8 cellular contexts compared by ENCODE assay signal in genomic region chr19:1249990-1250298, GRCh38. TPM values are rescaled to one million over a fixed set of nuclear protein-coding genes. Genes with fewer than 3 reads are reported as not detected.
DNase-seq lines count a peak whose midpoint lies in the region; ATAC-seq and TF ChIP-seq lines count a peak whose summit lies in the region.

No MANE protein-coding gene starts in this region.

- H3K27me3 ChIP-seq in IMR-90 (ENCODE audit: control insufficient read depth, insufficient read depth, low read length) (no peaks in the 10 kb centered on the region), muscle layer of colon (ENCODE audit: control insufficient read depth in 1 of 2, insufficient read depth in 2 of 2, low read length in 2 of 2) (no peaks in the 10 kb centered on the region)

- H3K27ac ChIP-seq in IMR-90 (ENCODE audit: insufficient read depth, low read length): peak overlapping the region; percentile 82
- H3K27ac ChIP-seq in muscle layer of colon (ENCODE audit: low read depth, low read length): peak overlapping the region; percentile 79

- no peaks in the 10 kb centered on the region for H3K9me3 Mint-ChIP-seq in central memory CD8-positive, alpha-beta T cell

- H4K20me1 ChIP-seq in IMR-90 (ENCODE audit: insufficient read depth, low read length): peaks cover 64% of the 10 kb centered on the region

- H3K4me3 ChIP-seq in AG04449 (ENCODE audit: low read depth, low read length) (peak overlapping the region; percentile 82), IMR-90 (ENCODE audit: insufficient read depth, low read depth, low read length) (peak overlapping the region; percentile 94), muscle layer of colon (ENCODE audit: low read depth in 1 of 2, low read length in 2 of 2) (peak overlapping the region; percentile 53 to 64)

- H2AK5ac ChIP-seq in IMR-90 (ENCODE audit: low read depth, low read length): no peak overlapping the region

- no peaks in the 10 kb centered on the region for H3K9me1 ChIP-seq in IMR-90 (ENCODE audit: insufficient read depth, low read length)

- H2AFZ ChIP-seq in IMR-90 (replicated peaks; ENCODE audit: low read length, poor library complexity): peak overlapping the region; percentile 56

- H3K23ac ChIP-seq in IMR-90 (ENCODE audit: low read depth, low read length): no peak overlapping the region

- DNase-seq in AG04449 (ENCODE audit: low read depth, low spot score) (no peak), IMR-90 (no peak), head of caudate nucleus (no peak), ACHN (no peak), occipital lobe (lab: John Stamatoyannopoulos, UW) (no peak), omental fat pad (ENCODE audit: low spot score) (no peak)
- DNase-seq in central memory CD8-positive, alpha-beta T cell (ENCODE audit: low spot score in 2 of 2): no peak

- POLR2A ChIA-PET in AG04449 (lab: Yijun Ruan, JAX): interaction anchor here (0.7 to 1.0 kb wide), 2 partner anchors 15 to 16 kb away, joined by 3 to 6 read pairs; no protein-coding TSS in a partner anchor
- POLR2A ChIA-PET in IMR-90 (lab: Charles Lee; ENCODE audit: unreplicated experiment): interaction anchor here (0.5 kb wide), 1 partner anchor 8 kb away, joined by 4 read pairs; no protein-coding TSS in a partner anchor

- H3K9me3 ChIP-seq in IMR-90 (ENCODE audit: control insufficient read depth, insufficient read depth, low read length): no peaks in the 10 kb centered on the region
- H3K9me3 ChIP-seq in muscle layer of colon (ENCODE audit: low read length): no peaks in the 10 kb centered on the region

- H3K4me1 ChIP-seq in IMR-90 (ENCODE audit: control insufficient read depth, insufficient read depth, low read length) (peaks cover 20% of the 10 kb centered on the region), muscle layer of colon (ENCODE audit: insufficient read depth, low read length) (peaks cover 40% of the 10 kb centered on the region)

- no peak overlapping the region for H4K91ac ChIP-seq in IMR-90 (ENCODE audit: insufficient read depth, low read depth, low read length)

- no peak overlapping the region for H3K18ac ChIP-seq in IMR-90 (ENCODE audit: low read depth, low read length)

- no peak overlapping the region for H4K8ac ChIP-seq in IMR-90 (ENCODE audit: low read depth in 2 of 2, low read length in 2 of 2)

- CTCF ChIA-PET in AG04449 (lab: Yijun Ruan, JAX): interaction anchor here (0.7 kb wide), 1 partner anchor 14 kb away, joined by 3 read pairs; no protein-coding TSS in a partner anchor
- CTCF ChIA-PET in IMR-90 (lab: Yijun Ruan, JAX): no interaction called here

- no peak for TF ChIP-seq RAD21 in IMR-90 (IDR thresholded peaks at IDR 0.05; ENCODE audit: low read length)

- H3K27me3 Mint-ChIP-seq in central memory CD8-positive, alpha-beta T cell: no peaks in the 10 kb centered on the region

- TF ChIP-seq CTCF in AG04449 (IDR thresholded peaks at IDR 0.05; ENCODE audit: insufficient read depth, low read length, missing control alignments) (no peak), IMR-90 (conservative IDR thresholded peaks at IDR 0.05; ENCODE audit: low read depth, low read length) (no peak), omental fat pad (IDR thresholded peaks at IDR 0.05) (no peak)

- H3K4ac ChIP-seq in IMR-90 (ENCODE audit: low read depth, low read length): no peak overlapping the region

- no peak overlapping the region for H3K4me2 ChIP-seq in IMR-90 (ENCODE audit: low read depth, low read length)

- no peak overlapping the region for H3K56ac ChIP-seq in IMR-90 (ENCODE audit: extremely low read depth, insufficient read depth, low read length)

- peak overlapping the region; percentile 76 for H2BK5ac ChIP-seq in IMR-90 (ENCODE audit: low read depth, low read length, poor library complexity, severe bottlenecking)

- in situ Hi-C loops in IMR-90 (cut with MboI; ENCODE audit: low sequenced_read_pairs) (no loop called here), ACHN (cut with HindIII; ENCODE audit: low pct_ligation_motif_present, low pct_unique_long_range_greater_than_20kb, low sequenced_read_pairs) (no loop called here)

- H3K36me3 ChIP-seq in IMR-90 (ENCODE audit: control insufficient read depth, insufficient read depth, low read length) (peaks cover 35% of the 10 kb centered on the region), muscle layer of colon (ENCODE audit: insufficient read depth, low read length) (peaks cover 9% of the 10 kb centered on the region)

- no peak overlapping the region for H2BK20ac ChIP-seq in IMR-90 (ENCODE audit: low read depth, low read length)

- peak overlapping the region; percentile 88 for H3K27ac Mint-ChIP-seq in central memory CD8-positive, alpha-beta T cell (ENCODE audit: low read depth)

- intact Hi-C loops in IMR-90 (cut with micrococcal nuclease): loop anchor here (1.0 kb wide), 1 partner anchor 19 kb away; the partner anchor contains the start of gene CIRBP
- intact Hi-C loops in head of caudate nucleus (cut with DNase I): loop anchor here (2.0 kb wide), 1 partner anchor 17 kb away; no protein-coding TSS in a partner anchor

- TF ChIP-seq POLR2A in IMR-90 (IDR thresholded peaks at IDR 0.05; ENCODE audit: low read depth, low read length): no peak

- peak overlapping the region; percentile 95 for H2AK9ac ChIP-seq in IMR-90 (replicated peaks; ENCODE audit: low read depth, low read length, poor library complexity)

- H3K36me3 Mint-ChIP-seq in central memory CD8-positive, alpha-beta T cell (ENCODE audit: insufficient read depth): peaks cover 52% of the 10 kb centered on the region

- ATAC-seq in IMR-90 (ENCODE audit: low read depth) (no peak), omental fat pad (ENCODE audit: low FRiP score) (no peak)
- no peak for ATAC-seq in central memory CD8-positive, alpha-beta T cell (replicated peaks; ENCODE audit: extremely low read depth, poor library complexity, severe bottlenecking)

- H3K79me1 ChIP-seq in IMR-90 (ENCODE audit: low read depth in 1 of 2, low read length in 2 of 2): peaks cover 0 to 36% of the 10 kb centered on the region in 2 experiments; a peak in 2 of 4 replicates

- no peak overlapping the region for H2BK120ac ChIP-seq in IMR-90 (ENCODE audit: low read depth, low read length)

- dilution Hi-C loops in IMR-90 (cut with HindIII; ENCODE audit: low sequenced_read_pairs, unreplicated experiment): no loop called here

- TSS peak; percentile 77 for BruUV-seq in IMR-90 (replicated peaks; lab: Mats Ljungman, UMichigan)

- H3K9ac ChIP-seq in IMR-90 (ENCODE audit: low read depth, low read length): peak overlapping the region; percentile 75
- no peak overlapping the region for H3K9ac ChIP-seq in muscle layer of colon (ENCODE audit: low read length)

- peak overlapping the region; percentile 94 for H3K4me3 Mint-ChIP-seq in central memory CD8-positive, alpha-beta T cell

- no peak overlapping the region for H4K5ac ChIP-seq in IMR-90 (ENCODE audit: low read depth, low read length)

- WGBS in IMR-90 (ENCODE audit: extremely low coverage in 2 of 2, insufficient read length in 1 of 2), 2 experiments: 1% methylated on average over 32 of the region's 45 CpGs; no CpG with 5 or more reads in 1 of the 2 experiments

- H3K14ac ChIP-seq in IMR-90 (replicated peaks; ENCODE audit: low read depth, low read length): no peak overlapping the region

- H3K4me1 Mint-ChIP-seq in central memory CD8-positive, alpha-beta T cell: peaks cover 13% of the 10 kb centered on the region

- H2BK15ac ChIP-seq in IMR-90 (ENCODE audit: low read depth, low read length): no peak overlapping the region

TF ChIP-seq in IMR-90, 13 proteins besides CTCF, POLR2A, EP300 and RAD21 (continues in another document):
- TF ChIP-seq CHD1 (IDR thresholded peaks at IDR 0.05; ENCODE audit: low read depth, low read length) (no peak), FOS (IDR thresholded peaks at IDR 0.05; ENCODE audit: low read depth, low read length) (no peak), MXI1 (IDR thresholded peaks at IDR 0.05; ENCODE audit: borderline replicate concordance, low read depth, low read length) (no peak), MAZ (IDR thresholded peaks at IDR 0.05; ENCODE audit: borderline replicate concordance, low read depth, low read length) (no peak), CEBPB (IDR thresholded peaks at IDR 0.05; ENCODE audit: low read depth, low read length) (no peak), USF2 (IDR thresholded peaks at IDR 0.05; ENCODE audit: low read depth, low read length) (no peak)

RNA-seq across cellular contexts. Expression of gene MIDN, which starts 1.6 kb away (rescaled TPM):
- total RNA-seq in IMR-90 (2012; rRNA removed) (2.2 and 2.5 TPM in 2 replicates), occipital lobe (15.3 TPM), omental fat pad (10 to 100 TPM; 24.5 to 68.6 (median 44.1) TPM)
- polyA plus RNA-seq in IMR-90 (2012; rRNA removed): 24.1 and 26.0 TPM in 2 replicates
- 39.2 and 47.7 TPM in 2 replicates for polyA plus RNA-seq in IMR-90 (2012; cell fraction: cytosol; rRNA removed)
- 97.0 and 144 TPM in 2 replicates for polyA plus RNA-seq in IMR-90 (2012; cell fraction: nucleus; rRNA removed; ENCODE audit: low replicate concordance)

RNA-seq across cellular contexts. Expression of gene ATP5F1D, which starts 8.4 kb away (rescaled TPM):
- total RNA-seq in IMR-90 (2012; rRNA removed) (7.3 and 13.6 TPM in 2 replicates), occipital lobe (11.9 TPM), omental fat pad (10 to 100 TPM; 46.4 to 76.0 (median 60.2) TPM)
- 140 and 189 TPM in 2 replicates for polyA plus RNA-seq in IMR-90 (2012; rRNA removed)
- polyA plus RNA-seq in IMR-90 (2012; cell fraction: cytosol; rRNA removed): 348 and 386 TPM in 2 replicates
- polyA plus RNA-seq in IMR-90 (2012; cell fraction: nucleus; rRNA removed; ENCODE audit: low replicate concordance): 72.4 and 213 TPM in 2 replicates

RNA-seq across cellular contexts. Expression of gene CBARP, which starts 12.1 kb away (rescaled TPM):
- total RNA-seq in IMR-90 (2012; rRNA removed) (0.18 and 0.56 TPM in 2 replicates), occipital lobe (6.6 TPM), omental fat pad (10 to 100 TPM in 1 of 4 donors, 1 to 10 TPM in 1, under 1 TPM in 1, not detected in 1; 0.63 to 19.6 (median 2.2) TPM)
- 3.9 and 8.5 TPM in 2 replicates for polyA plus RNA-seq in IMR-90 (2012; rRNA removed)
- 3.2 and 7.9 TPM in 2 replicates for polyA plus RNA-seq in IMR-90 (2012; cell fraction: cytosol; rRNA removed)
- 24.1 and 64.4 TPM in 2 replicates for polyA plus RNA-seq in IMR-90 (2012; cell fraction: nucleus; rRNA removed; ENCODE audit: low replicate concordance)

RNA-seq across cellular contexts. Expression of gene CIRBP, which starts 19.2 kb away (rescaled TPM):
- total RNA-seq in IMR-90 (2012; rRNA removed) (226 and 299 TPM in 2 replicates), occipital lobe (598 TPM), omental fat pad (100 to 1,000 TPM; 292 to 484 (median 372) TPM)
- 405 and 542 TPM in 2 replicates for polyA plus RNA-seq in IMR-90 (2012; rRNA removed)
- polyA plus RNA-seq in IMR-90 (2012; cell fraction: cytosol; rRNA removed): 562 and 617 TPM in 2 replicates
- 2,129 and 2,924 TPM in 2 replicates for polyA plus RNA-seq in IMR-90 (2012; cell fraction: nucleus; rRNA removed; ENCODE audit: low replicate concordance)

RNA-seq across cellular contexts. Expression of gene FAM174C, which starts 25.4 kb away (rescaled TPM):
- total RNA-seq in IMR-90 (2012; rRNA removed) (7.5 and 10.6 TPM in 2 replicates), occipital lobe (6.7 TPM), omental fat pad (10 to 100 TPM; 47.2 to 69.1 (median 59.3) TPM)
- 61.8 and 93.4 TPM in 2 replicates for polyA plus RNA-seq in IMR-90 (2012; rRNA removed)
- 94.9 and 135 TPM in 2 replicates for polyA plus RNA-seq in IMR-90 (2012; cell fraction: cytosol; rRNA removed)
- polyA plus RNA-seq in IMR-90 (2012; cell fraction: nucleus; rRNA removed; ENCODE audit: low replicate concordance): 46.6 and 93.7 TPM in 2 replicates
